25 cellular contexts compared by ENCODE assay signal in the genomic region with DNA sequence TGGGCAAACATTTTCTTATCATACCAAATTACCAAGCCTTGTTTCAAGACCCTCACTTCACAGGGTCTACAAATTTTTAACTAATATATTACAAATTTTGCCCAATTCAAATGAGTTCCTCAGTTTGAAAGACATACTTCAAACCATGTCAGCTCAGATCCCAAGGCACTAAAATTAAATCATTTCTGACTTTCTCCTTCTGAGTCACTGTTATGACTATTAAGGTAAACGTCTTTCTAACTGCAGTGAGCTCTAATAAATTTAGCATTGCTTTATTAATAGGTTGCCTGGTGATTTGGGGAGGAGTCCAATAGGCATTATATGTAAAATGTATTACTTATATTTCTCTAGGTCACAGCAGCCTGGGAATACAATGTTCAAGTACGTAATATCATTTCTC.
"Had no signal": no experiment of that assay in that cellular context is flagged by ENCODE, and none has a peak within 500 bp of the region (broad histone marks: within the 10 kb centered on the region; RNA-seq: fewer than 3 reads in every experiment).

No MANE protein-coding gene starts in this region.

- H3K36me3 Mint-ChIP-seq: activated CD4-positive, alpha-beta memory T cell treated with anti-CD3 and anti-CD28 coated beads for 36 hours; activated naive CD8-positive, alpha-beta T cell; T-cell had no signal

- H3K9me3 ChIP-seq: MG63 had no signal

- H3K27me3 ChIP-seq: brain microvascular endothelial cell, MG63 had no signal

- DNase-seq: activated CD4-positive, alpha-beta memory T cell treated with anti-CD3 and anti-CD28 coated beads for 36 hours; activated CD4-positive, alpha-beta T cell treated with anti-CD3 and anti-CD28 coated beads, Interleukin-2, amount 10 ng/mL, durations not matched to agents 7 days and 5 days; activated CD4-positive, CD25-positive, alpha-beta regulatory T cell; activated CD8-positive, alpha-beta memory T cell treated with anti-CD3 and anti-CD28 coated beads for 24 hours; activated gamma-delta T cell; activated naive CD4-positive, alpha-beta T cell treated with anti-CD3 and anti-CD28 coated beads for 36 hours; activated T-cell treated with anti-CD3 and anti-CD28 coated beads, Interleukin-2, amount 50 U/mL, for 4 hours; brain microvascular endothelial cell; MG63; MV-4-11; NCI-H1092 treated with DMSO at 0.1 percent for 48 hours; NCI-H1417 treated with DMSO at 0.1 percent for 48 hours; NCI-H187; NCI-H2081; NCI-H510A treated with DMSO at 0.1 percent for 48 hours; NCI-H69; NK-92 treated with Interleukin-12 subunit alpha and Interleukin-12 subunit beta, amount 100 ng/mL, for 24 hours; T-cell; T-helper 2 cell; T1000 had no signal

- H3K27ac Mint-ChIP-seq: activated CD4-positive, alpha-beta memory T cell treated with anti-CD3 and anti-CD28 coated beads for 36 hours; activated CD4-positive, alpha-beta T cell treated with anti-CD3 and anti-CD28 coated beads, Interleukin-2, amount 10 ng/mL, durations not matched to agents 7 days and 5 days; activated naive CD4-positive, alpha-beta T cell treated with anti-CD3 and anti-CD28 coated beads for 36 hours; activated naive CD8-positive, alpha-beta T cell; activated T-helper 17 cell treated with anti-CD3 and anti-CD28 coated beads, Interleukin-2, amount 50 U/mL, for 72 hours; T-cell had no signal

- H3K4me3 ChIP-seq: MG63, SK-N-MC had no signal

- H3K9me3 Mint-ChIP-seq: activated CD4-positive, alpha-beta T cell treated with anti-CD3 and anti-CD28 coated beads, Interleukin-2, amount 10 ng/mL, durations not matched to agents 7 days and 5 days; activated naive CD4-positive, alpha-beta T cell treated with anti-CD3 and anti-CD28 coated beads for 36 hours; activated T-cell treated with anti-CD3 and anti-CD28 coated beads, Interleukin-2, amount 50 U/mL, for 4 hours had no signal

- H3K36me3 ChIP-seq: brain microvascular endothelial cell, MG63 had no signal

- H3K4me1 Mint-ChIP-seq: activated CD4-positive, alpha-beta T cell treated with anti-CD3 and anti-CD28 coated beads, Interleukin-2, amount 10 ng/mL, durations not matched to agents 7 days and 5 days; T-cell had no signal

- H3K4me3 Mint-ChIP-seq: activated CD4-positive, alpha-beta memory T cell treated with anti-CD3 and anti-CD28 coated beads for 36 hours; activated CD4-positive, alpha-beta T cell treated with anti-CD3 and anti-CD28 coated beads, Interleukin-2, amount 10 ng/mL, durations not matched to agents 7 days and 5 days; activated naive CD4-positive, alpha-beta T cell treated with anti-CD3 and anti-CD28 coated beads for 36 hours; activated naive CD8-positive, alpha-beta T cell; activated T-cell treated with anti-CD3 and anti-CD28 coated beads, Interleukin-2, amount 50 U/mL, for 4 hours; activated T-helper 17 cell treated with anti-CD3 and anti-CD28 coated beads, Interleukin-2, amount 50 U/mL, for 72 hours; T-cell had no signal

- H3K27ac ChIP-seq: brain microvascular endothelial cell, SK-N-MC, VCaP had no signal

- ATAC-seq: activated T-cell treated with anti-CD3 and anti-CD28 coated beads, Interleukin-2, amount 50 U/mL, for 4 hours; activated T-helper 17 cell treated with anti-CD3 and anti-CD28 coated beads, Interleukin-2, amount 50 U/mL, for 72 hours; Right ventricle myocardium inferior; T-cell had no signal
